ENCODE assay signal across 1 cellular context in the genomic region with DNA sequence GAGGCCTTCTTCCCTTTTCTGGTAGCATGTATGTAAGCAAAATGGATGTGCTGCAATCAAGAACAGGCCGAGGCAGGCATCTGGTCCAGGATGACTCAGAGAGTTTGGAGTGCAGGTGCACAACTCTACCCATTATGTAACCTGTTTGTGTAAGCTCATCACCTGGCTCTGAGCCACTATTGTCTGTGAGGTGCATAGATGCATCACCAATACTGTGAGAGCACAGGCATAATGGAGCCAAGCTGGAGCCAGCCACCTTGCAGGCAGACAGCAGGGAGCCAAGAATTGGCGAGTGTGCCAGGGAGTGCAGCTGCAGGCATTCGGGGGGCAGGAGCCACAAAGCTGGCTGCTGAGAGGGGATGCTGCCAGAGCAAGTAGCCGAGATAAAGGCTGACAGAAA.
TF ChIP-seq lines count a peak whose summit lies in the region.

No MANE protein-coding gene starts in this region.

TF ChIP-seq in SK-N-SH, 30 proteins besides CTCF, POLR2A, EP300 and RAD21 (continued from another document):
- TF ChIP-seq, protein P1, sequence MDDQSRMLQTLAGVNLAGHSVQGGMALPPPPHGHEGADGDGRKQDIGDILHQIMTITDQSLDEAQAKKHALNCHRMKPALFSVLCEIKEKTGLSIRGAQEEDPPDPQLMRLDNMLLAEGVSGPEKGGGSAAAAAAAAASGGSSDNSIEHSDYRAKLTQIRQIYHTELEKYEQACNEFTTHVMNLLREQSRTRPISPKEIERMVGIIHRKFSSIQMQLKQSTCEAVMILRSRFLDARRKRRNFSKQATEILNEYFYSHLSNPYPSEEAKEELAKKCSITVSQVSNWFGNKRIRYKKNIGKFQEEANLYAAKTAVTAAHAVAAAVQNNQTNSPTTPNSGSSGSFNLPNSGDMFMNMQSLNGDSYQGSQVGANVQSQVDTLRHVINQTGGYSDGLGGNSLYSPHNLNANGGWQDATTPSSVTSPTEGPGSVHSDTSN (IDR thresholded peaks at IDR 0.05), result no peak
